8 cellular contexts compared by ENCODE assay signal in the genomic region with DNA sequence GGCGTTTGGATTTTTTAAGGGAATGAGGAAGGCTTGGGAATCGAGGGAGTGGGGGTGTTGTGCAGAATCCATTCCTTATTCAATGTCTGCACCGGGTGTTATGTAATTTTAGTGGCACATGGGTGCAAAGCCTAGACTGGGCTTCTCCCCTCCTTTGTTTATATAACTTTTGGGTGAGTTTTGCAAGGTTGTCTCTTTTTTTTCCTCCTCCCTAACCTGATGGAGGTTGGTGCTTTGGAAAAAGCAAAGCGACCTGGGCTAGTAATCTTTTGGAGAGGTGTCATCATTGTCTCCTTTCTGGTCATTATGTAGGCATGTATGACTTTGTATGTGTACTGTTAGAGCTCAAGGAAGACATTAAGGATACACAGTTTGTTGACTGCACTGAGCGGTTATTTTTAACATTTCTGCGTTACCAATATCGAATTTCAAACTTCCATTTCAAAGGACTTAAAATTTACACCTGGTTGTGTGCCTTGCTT. TPM values are rescaled to one million over a fixed set of nuclear protein-coding genes. Genes with fewer than 3 reads are reported as not detected.
DNase-seq lines count a peak whose midpoint lies in the region; ATAC-seq lines count a peak whose summit lies in the region.

No MANE protein-coding gene starts in this region.

- peak overlapping the region; percentile 100 for H3K4me3 Mint-ChIP-seq in activated CD4-positive, alpha-beta T cell treated with anti-CD3 and anti-CD28 coated beads, Interleukin-2, amount 10 ng/mL, durations not matched to agents 7 days and 5 days
- H3K4me3 Mint-ChIP-seq in activated CD4-positive, alpha-beta memory T cell treated with anti-CD3 and anti-CD28 coated beads, Interleukin-2, amount 10 ng/mL, durations not matched to agents 7 days and 5 days, result peak overlapping the region; percentile 98
- H3K4me3 Mint-ChIP-seq in stimulated activated naive CD8-positive, alpha-beta T cell treated with anti-CD3 and anti-CD28 coated beads, Interleukin-15, amount 100 ng/mL, for 72 hours, result peak overlapping the region; percentile 92 to 97

- CTCF ChIA-PET in activated CD4-positive, alpha-beta T cell treated with anti-CD3 and anti-CD28 coated beads, Interleukin-2, amount 10 ng/mL, durations not matched to agents 7 days and 5 days (lab: Charles Lee), result no interaction called here
- CTCF ChIA-PET in activated CD4-positive, alpha-beta memory T cell treated with anti-CD3 and anti-CD28 coated beads, Interleukin-2, amount 10 ng/mL, durations not matched to agents 7 days and 5 days (lab: Charles Lee), result interaction anchor here (1.7 to 1.8 kb wide), 2 partner anchors 9 to 35 kb away, joined by 5 to 6 read pairs; no protein-coding TSS in a partner anchor

- no peak for ATAC-seq in stimulated activated naive CD8-positive, alpha-beta T cell treated with anti-CD3 and anti-CD28 coated beads, Interleukin-15, amount 100 ng/mL, for 72 hours

- H3K9me3 ChIP-seq in iPS-18c (ENCODE audit: control insufficient read depth, insufficient read depth, low read length), result peaks cover 2% of the 10 kb centered on the region

- DNase-seq in activated CD4-positive, alpha-beta T cell treated with anti-CD3 and anti-CD28 coated beads, Interleukin-2, amount 10 ng/mL, durations not matched to agents 7 days and 5 days, result no peak
- no peak for DNase-seq in activated CD4-positive, alpha-beta T cell treated with anti-CD3 and anti-CD28 coated beads for 1 hour
- DNase-seq in activated CD4-positive, alpha-beta memory T cell treated with anti-CD3 and anti-CD28 coated beads, Interleukin-2, amount 10 ng/mL, durations not matched to agents 7 days and 5 days, result no peak
- no peak for DNase-seq in stimulated activated naive CD8-positive, alpha-beta T cell treated with anti-CD3 and anti-CD28 coated beads, Interleukin-15, amount 100 ng/mL, for 72 hours
- DNase-seq in occipital lobe (lab: John Stamatoyannopoulos, UW), result no peak
- DNase-seq in amniotic stem cell (lab: John Stamatoyannopoulos, UW), result no peak
- no peak for DNase-seq in NCI-H774 (lab: John Stamatoyannopoulos, UW)

- no peaks in the 10 kb centered on the region for H3K9me3 Mint-ChIP-seq in activated CD4-positive, alpha-beta T cell treated with anti-CD3 and anti-CD28 coated beads, Interleukin-2, amount 10 ng/mL, durations not matched to agents 7 days and 5 days
- H3K9me3 Mint-ChIP-seq in activated CD4-positive, alpha-beta memory T cell treated with anti-CD3 and anti-CD28 coated beads, Interleukin-2, amount 10 ng/mL, durations not matched to agents 7 days and 5 days, result no peaks in the 10 kb centered on the region
- H3K9me3 Mint-ChIP-seq in stimulated activated naive CD8-positive, alpha-beta T cell treated with anti-CD3 and anti-CD28 coated beads, Interleukin-15, amount 100 ng/mL, for 72 hours, result no peaks in the 10 kb centered on the region

- H3K4me1 Mint-ChIP-seq in activated CD4-positive, alpha-beta T cell treated with anti-CD3 and anti-CD28 coated beads, Interleukin-2, amount 10 ng/mL, durations not matched to agents 7 days and 5 days, result peaks cover 58% of the 10 kb centered on the region
- peaks cover 57% of the 10 kb centered on the region for H3K4me1 Mint-ChIP-seq in activated CD4-positive, alpha-beta memory T cell treated with anti-CD3 and anti-CD28 coated beads, Interleukin-2, amount 10 ng/mL, durations not matched to agents 7 days and 5 days
- peaks cover 54% of the 10 kb centered on the region for H3K4me1 Mint-ChIP-seq in stimulated activated naive CD8-positive, alpha-beta T cell treated with anti-CD3 and anti-CD28 coated beads, Interleukin-15, amount 100 ng/mL, for 72 hours

- POLR2A ChIA-PET in activated CD4-positive, alpha-beta T cell treated with anti-CD3 and anti-CD28 coated beads, Interleukin-2, amount 10 ng/mL, durations not matched to agents 7 days and 5 days (lab: Charles Lee), result interaction anchor here (0.7 kb wide), 1 partner anchor 110 kb away, joined by 3 read pairs; no protein-coding TSS in a partner anchor
- POLR2A ChIA-PET in activated CD4-positive, alpha-beta memory T cell treated with anti-CD3 and anti-CD28 coated beads, Interleukin-2, amount 10 ng/mL, durations not matched to agents 7 days and 5 days (lab: Charles Lee), result interaction anchor here (0.8 to 5.8 kb wide), 5 partner anchors 9 to 138 kb away, joined by 3 to 114 read pairs (median 4); no protein-coding TSS in a partner anchor

- H3K27ac Mint-ChIP-seq in activated CD4-positive, alpha-beta T cell treated with anti-CD3 and anti-CD28 coated beads, Interleukin-2, amount 10 ng/mL, durations not matched to agents 7 days and 5 days, result peak overlapping the region; percentile 98
- peak overlapping the region; percentile 100 for H3K27ac Mint-ChIP-seq in activated CD4-positive, alpha-beta memory T cell treated with anti-CD3 and anti-CD28 coated beads, Interleukin-2, amount 10 ng/mL, durations not matched to agents 7 days and 5 days
- peak overlapping the region; percentile 90 to 99 for H3K27ac Mint-ChIP-seq in stimulated activated naive CD8-positive, alpha-beta T cell treated with anti-CD3 and anti-CD28 coated beads, Interleukin-15, amount 100 ng/mL, for 72 hours

- no peaks in the 10 kb centered on the region for H3K27me3 Mint-ChIP-seq in activated CD4-positive, alpha-beta T cell treated with anti-CD3 and anti-CD28 coated beads, Interleukin-2, amount 10 ng/mL, durations not matched to agents 7 days and 5 days
- peaks cover 2% of the 10 kb centered on the region for H3K27me3 Mint-ChIP-seq in activated CD4-positive, alpha-beta memory T cell treated with anti-CD3 and anti-CD28 coated beads, Interleukin-2, amount 10 ng/mL, durations not matched to agents 7 days and 5 days
- no peaks in the 10 kb centered on the region for H3K27me3 Mint-ChIP-seq in stimulated activated naive CD8-positive, alpha-beta T cell treated with anti-CD3 and anti-CD28 coated beads, Interleukin-15, amount 100 ng/mL, for 72 hours

- H3K4me3 ChIP-seq in iPS-18c (ENCODE audit: insufficient read depth, low read depth, low read length), result peak overlapping the region; percentile 94

- H3K36me3 Mint-ChIP-seq in activated CD4-positive, alpha-beta T cell treated with anti-CD3 and anti-CD28 coated beads, Interleukin-2, amount 10 ng/mL, durations not matched to agents 7 days and 5 days (ENCODE audit: low read depth), result peaks cover 26% of the 10 kb centered on the region
- H3K36me3 Mint-ChIP-seq in activated CD4-positive, alpha-beta memory T cell treated with anti-CD3 and anti-CD28 coated beads, Interleukin-2, amount 10 ng/mL, durations not matched to agents 7 days and 5 days (ENCODE audit: low read depth), result peaks cover 25% of the 10 kb centered on the region

RNA-seq across cellular contexts. Expression of a gene that starts 3.1 kb away (rescaled TPM):
- 100 to 1,000 TPM; 264 to 274 TPM for total RNA-seq in activated CD4-positive, alpha-beta T cell treated with anti-CD3 and anti-CD28 coated beads, Interleukin-2, amount 10 ng/mL, durations not matched to agents 7 days and 5 days
- 100 to 1,000 TPM; 207 to 224 TPM for total RNA-seq in activated CD4-positive, alpha-beta memory T cell treated with anti-CD3 and anti-CD28 coated beads, Interleukin-2, amount 10 ng/mL, durations not matched to agents 7 days and 5 days
- total RNA-seq in occipital lobe, result 157 TPM
